ENCODE assay signal across 8 cellular contexts in the genomic region with DNA sequence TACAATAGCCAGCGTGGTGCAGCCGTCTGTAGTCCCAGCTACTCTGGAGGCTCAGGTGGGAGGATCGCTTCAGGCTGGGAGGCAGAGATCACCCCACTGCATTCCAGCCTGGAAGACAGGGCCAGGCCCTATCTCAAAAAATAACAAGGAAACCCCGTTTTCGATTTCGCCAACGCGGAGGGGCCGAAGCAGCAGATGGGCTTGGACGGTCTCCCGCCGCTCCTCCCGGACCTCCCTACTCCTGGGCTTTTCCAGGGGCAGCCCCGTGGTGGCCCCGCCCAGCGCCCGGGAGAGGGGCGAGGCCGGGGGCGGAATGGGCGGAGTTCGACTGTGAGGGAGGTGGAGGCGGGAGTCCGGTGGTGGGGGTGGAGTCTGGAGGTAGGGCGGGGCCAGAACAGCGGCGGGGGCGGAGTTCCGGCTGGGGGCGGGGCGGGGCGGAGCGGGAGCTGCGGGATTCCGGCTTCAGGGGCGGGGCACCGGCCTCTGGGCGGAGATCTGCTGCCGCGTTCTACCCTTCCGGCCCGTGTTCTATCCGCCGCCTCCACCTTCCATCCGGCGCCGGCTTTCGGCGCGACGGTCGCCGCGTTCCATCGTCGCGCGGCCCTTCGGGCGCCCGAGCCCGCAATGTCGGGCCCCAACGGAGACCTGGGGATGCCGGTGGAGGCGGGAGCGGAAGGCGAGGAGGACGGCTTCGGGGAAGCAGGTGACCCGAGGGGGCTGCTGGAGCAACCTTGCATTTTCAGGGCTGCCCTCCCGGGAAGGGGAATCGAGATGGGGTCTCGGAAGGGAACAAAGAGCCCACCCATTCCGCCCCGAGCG. TPM values are rescaled to one million over a fixed set of nuclear protein-coding genes. Genes with fewer than 3 reads are reported as not detected.
DNase-seq lines count a peak whose midpoint lies in the region; ATAC-seq, FAIRE-seq and TF ChIP-seq lines count a peak whose summit lies in the region.

A gene with protein sequence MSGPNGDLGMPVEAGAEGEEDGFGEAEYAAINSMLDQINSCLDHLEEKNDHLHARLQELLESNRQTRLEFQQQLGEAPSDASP (plus strand): TSS at position 482 of the 819 bp plus-strand sequence. CDS start 143 bp downstream, at position 625.

- H3K9ac ChIP-seq in KMS-11: peak within 1 kb of the TSS; percentile 73
- peak within 1 kb of the TSS; percentile 53 for H3K9ac ChIP-seq in muscle layer of colon (ENCODE audit: low read length)

- TF ChIP-seq CTCF in D721Med (IDR thresholded peaks at IDR 0.05; ENCODE audit: insufficient read depth, missing control alignments) (no peak), KMS-11 (conservative IDR thresholded peaks at IDR 0.05; ENCODE audit: low read depth, low read length) (no peak), Panc1 (IDR thresholded peaks at IDR 0.05) (no peak)

- no peaks in the 10 kb centered on the region for H4K20me1 ChIP-seq in KMS-11 (ENCODE audit: insufficient read depth)

- ATAC-seq in GM21576 (IDR thresholded peaks at IDR 0.05; ENCODE audit: unreplicated experiment) (peak; percentile 70), Panc1 (peak; percentile 92)
- peak; percentile 89 to 93 for ATAC-seq in activated T-cell treated with anti-CD3 and anti-CD28 coated beads, Interleukin-2, amount 50 U/mL, for 4 hours

- in situ Hi-C loops in Panc1 (cut with HindIII; ENCODE audit: low pct_unique_long_range_greater_than_20kb, low sequenced_read_pairs): no loop called here

- H3K36me3 ChIP-seq in KMS-11 (ENCODE audit: insufficient read depth) (no peaks in the 10 kb centered on the region), Panc1 (ENCODE audit: control insufficient read depth, insufficient read depth, low read length) (no peaks in the 10 kb centered on the region; the same call in 1 of the 2 replicates), esophagus (ENCODE audit: control insufficient read depth in 2 of 2, insufficient read depth in 2 of 2, low read length in 1 of 2) (peaks cover 6 to 25% of the 10 kb centered on the region in 2 donors), muscle layer of colon (ENCODE audit: insufficient read depth, low read length) (peaks cover 28% of the 10 kb centered on the region)

- H2AFZ ChIP-seq in KMS-11 (ENCODE audit: low read depth): peak within 1 kb of the TSS; percentile 82

- H3K4me2 ChIP-seq in KMS-11: peak within 1 kb of the TSS; percentile 87

- H3K4me3 ChIP-seq in KMS-11 (IDR thresholded peaks at IDR 0.05; ENCODE audit: insufficient read depth, low read depth, low read length): no peak within 1 kb of the TSS
- H3K4me3 ChIP-seq in Panc1 (ENCODE audit: low read depth in 2 of 2, low read length in 2 of 2): peak within 1 kb of the TSS; percentile 77
- H3K4me3 ChIP-seq in esophagus (ENCODE audit: low read depth in 1 of 2, low read length in 2 of 2): peak within 1 kb of the TSS; percentile 65 to 70
- H3K4me3 ChIP-seq in muscle layer of colon (ENCODE audit: low read depth in 1 of 2, low read length in 2 of 2): peak within 1 kb of the TSS; percentile 66 to 80

- H3K4me1 ChIP-seq in KMS-11 (ENCODE audit: low read depth, poor library complexity, severe bottlenecking) (peaks cover 5% of the 10 kb centered on the region), Panc1 (ENCODE audit: control insufficient read depth, insufficient read depth, low read length) (0 out of 2 replicates have a peak, but pooled peaks cover 7% of the 10 kb centered on the region), esophagus (ENCODE audit: control insufficient read depth in 2 of 2, insufficient read depth in 2 of 2, low read length in 1 of 2) (peaks cover 3 to 10% of the 10 kb centered on the region in 2 donors), muscle layer of colon (ENCODE audit: insufficient read depth, low read length) (peaks cover 8% of the 10 kb centered on the region)

- no peak for FAIRE-seq in D721Med (lab: Jason Lieb, UNC)

- BruUV-seq in Panc1 (replicated peaks; lab: Mats Ljungman, UMichigan): no TSS peak

- intact Hi-C loops in Panc1 (cut with micrococcal nuclease; ENCODE audit: unreplicated experiment): no loop called here

- POLR2A ChIA-PET in Panc1 (lab: Charles Lee): no interaction called here

- CTCF ChIA-PET in Panc1 (lab: Charles Lee): interaction anchor here (0.6 kb wide), 1 partner anchor 35 kb away, joined by 3 read pairs; no protein-coding TSS in a partner anchor

- peaks cover 21% of the 10 kb centered on the region for H3K4me1 Mint-ChIP-seq in activated T-cell treated with anti-CD3 and anti-CD28 coated beads, Interleukin-2, amount 50 U/mL, for 4 hours (ENCODE audit: low read depth)

- DNase-seq in D721Med (ENCODE audit: insufficient read length, low spot score) (peak; percentile 99), Panc1 (ENCODE audit: low read depth, low spot score) (peak; percentile 32)
- peak; percentile 91 for DNase-seq in activated T-cell treated with anti-CD3 and anti-CD28 coated beads, Interleukin-2, amount 50 U/mL, for 4 hours
- DNase-seq in stimulated activated CD8-positive, alpha-beta memory T cell treated with anti-CD3 and anti-CD28 coated beads, Interleukin-7, amount 100 ng/mL, for 1 hour (ENCODE audit: low read depth in 2 of 2): peak; percentile 84 to 92

- H3K9me3 ChIP-seq in Panc1 (ENCODE audit: control insufficient read depth, insufficient read depth, low read depth, low read length) (no peaks in the 10 kb centered on the region), esophagus (ENCODE audit: control insufficient read depth in 2 of 2, insufficient read depth in 1 of 2, low read depth in 1 of 2, low read length in 1 of 2) (no peaks in the 10 kb centered on the region), muscle layer of colon (ENCODE audit: low read length) (no peaks in the 10 kb centered on the region)

- 1% methylated on average over 52 to 76 of the region's 77 CpGs for WGBS in esophagus, 2 donors

- no peaks in the 10 kb centered on the region for H3K27me3 Mint-ChIP-seq in activated T-cell treated with anti-CD3 and anti-CD28 coated beads, Interleukin-2, amount 50 U/mL, for 4 hours (ENCODE audit: low read depth)

- no peaks in the 10 kb centered on the region for H3K9me3 Mint-ChIP-seq in activated T-cell treated with anti-CD3 and anti-CD28 coated beads, Interleukin-2, amount 50 U/mL, for 4 hours

- H3K27me3 ChIP-seq in KMS-11 (ENCODE audit: insufficient read depth, low read depth) (0 out of 2 replicates have a peak, but pooled peaks cover 2% of the 10 kb centered on the region), Panc1 (ENCODE audit: control insufficient read depth, insufficient read depth, low read length) (no peaks in the 10 kb centered on the region), esophagus (ENCODE audit: control insufficient read depth in 1 of 2, insufficient read depth in 2 of 2, low read length in 2 of 2) (no peaks in the 10 kb centered on the region), muscle layer of colon (ENCODE audit: control insufficient read depth in 1 of 2, insufficient read depth in 2 of 2, low read length in 2 of 2) (no peaks in the 10 kb centered on the region)

- H3K79me2 ChIP-seq in KMS-11 (ENCODE audit: insufficient read depth, low read depth): no peaks in the 10 kb centered on the region

- peak within 1 kb of the TSS; percentile 32; the same call in 1 of the 2 replicates for H3K27ac ChIP-seq in KMS-11
- H3K27ac ChIP-seq in Panc1 (ENCODE audit: low read length): peak within 1 kb of the TSS; percentile 81
- H3K27ac ChIP-seq in esophagus (ENCODE audit: low read depth in 2 of 2, low read length in 1 of 2): peak within 1 kb of the TSS; percentile 74 to 79
- peak within 1 kb of the TSS; percentile 64 for H3K27ac ChIP-seq in muscle layer of colon (ENCODE audit: low read depth, low read length)

- H3K4me3 Mint-ChIP-seq in activated T-cell treated with anti-CD3 and anti-CD28 coated beads, Interleukin-2, amount 50 U/mL, for 4 hours: peak within 1 kb of the TSS; percentile 82

- peaks cover 12% of the 10 kb centered on the region for H3K36me3 Mint-ChIP-seq in activated T-cell treated with anti-CD3 and anti-CD28 coated beads, Interleukin-2, amount 50 U/mL, for 4 hours (ENCODE audit: insufficient read depth)

RNA-seq across cellular contexts. Expression of the gene that starts here (rescaled TPM):
- total RNA-seq in Panc1 (2021; ENCODE audit: unreplicated experiment): 48.5 TPM
- polyA plus RNA-seq in Panc1 (2012; ENCODE audit: insufficient read length): 62.5 TPM
- total RNA-seq in activated T-cell treated with anti-CD3 and anti-CD28 coated beads, Interleukin-2, amount 50 U/mL, for 4 hours: 10 to 100 TPM; 71.0 to 72.7 (median 71.6) TPM
- 100 to 1,000 TPM in 1 of 2 donors, 10 to 100 TPM in 1; 77.5 to 104 TPM for polyA plus RNA-seq in esophagus

Comparison
In these comparisons a context has a peak if more than half of its experiments do, and no peak if none do; other contexts are left out.
1. DNase-seq: peak in every context shown above with its lines; median percentile 99 in D721Med; 91 in activated T-cell treated with anti-CD3 and anti-CD28 coated beads, Interleukin-2, amount 50 U/mL, for 4 hours; 88 in stimulated activated CD8-positive, alpha-beta memory T cell treated with anti-CD3 and anti-CD28 coated beads, Interleukin-7, amount 100 ng/mL, for 1 hour; 32 in Panc1.